Comparison of ENCODE assay signal across 15 cellular contexts in genomic region chr6:132252113-132252512, GRCh38.
DNase-seq lines count a peak whose midpoint lies in the region; TF ChIP-seq lines count a peak whose summit lies in the region.
"Had no signal": no experiment of that assay in that cellular context is flagged by ENCODE, and none has a peak within 500 bp of the region (broad histone marks: within the 10 kb centered on the region; RNA-seq: fewer than 3 reads in every experiment).

No MANE protein-coding gene starts in this region.

- H3K23ac ChIP-seq in neuronal stem cell (ENCODE audit: low read depth, low read length, poor library complexity), result no peak overlapping the region

- no peak overlapping the region for H3K4me2 ChIP-seq in neuronal stem cell (ENCODE audit: insufficient read depth, low read length, poor library complexity, severe bottlenecking)

- no peaks in the 10 kb centered on the region for H3K36me3 ChIP-seq in WERI-Rb-1
- no peaks in the 10 kb centered on the region for H3K36me3 ChIP-seq in esophagus (ENCODE audit: control insufficient read depth in 2 of 2, insufficient read depth in 2 of 2, low read length in 1 of 2)
- no peaks in the 10 kb centered on the region for H3K36me3 ChIP-seq in neuronal stem cell (replicated peaks in 1 of 2; ENCODE audit: control insufficient read depth in 2 of 2, insufficient read depth in 2 of 2, low read length in 2 of 2)

- H3K27me3 ChIP-seq in WERI-Rb-1 (ENCODE audit: insufficient read depth, low read depth, severe bottlenecking), result peaks cover 18% of the 10 kb centered on the region
- H3K27me3 ChIP-seq in esophagus (ENCODE audit: control insufficient read depth in 1 of 2, insufficient read depth in 2 of 2, low read length in 2 of 2), result no peaks in the 10 kb centered on the region
- no peaks in the 10 kb centered on the region for H3K27me3 ChIP-seq in neuronal stem cell (ENCODE audit: control insufficient read depth in 3 of 3, insufficient read depth in 3 of 3, low read depth in 1 of 3, low read length in 3 of 3)

- H3K4me3 ChIP-seq in WERI-Rb-1 (ENCODE audit: low read depth, low read length) (no peak overlapping the region), esophagus (ENCODE audit: low read depth in 1 of 2, low read length in 2 of 2) (no peak overlapping the region), neuronal stem cell (ENCODE audit: low read length in 2 of 2) (peak overlapping the region in 1 of 2 donors; percentile 62)
- H3K4me3 ChIP-seq: GM12878 had no signal

- H3K14ac ChIP-seq in neuronal stem cell (ENCODE audit: low read length), result no peak overlapping the region

- peak; percentile 11 for DNase-seq in NCI-H1105 treated with DMSO at 0.1 percent for 48 hours (lab: John Stamatoyannopoulos, UW)
- DNase-seq in NCI-H1105 (lab: John Stamatoyannopoulos, UW), result no peak
- peak; percentile 18 for DNase-seq in WERI-Rb-1
- DNase-seq in neuronal stem cell (ENCODE audit: low spot score), result no peak
- DNase-seq in pons (ENCODE audit: low spot score), result no peak
- no peak for DNase-seq in activated effector memory CD4-positive, alpha-beta T cell treated with Interleukin-2 at 50 U/mL for 16 hours
- no peak for DNase-seq in activated T-cell treated with anti-CD3 and anti-CD28 coated beads for 4 hours
- DNase-seq: DND-41, H9, KG1, NCI-H1694, NCI-H2081 treated with DMSO at 0.1 percent for 48 hours, NCI-H69 had no signal

- no peak overlapping the region for H2AFZ ChIP-seq in neuronal stem cell (ENCODE audit: low read length)

- H2BK12ac ChIP-seq in neuronal stem cell (ENCODE audit: low read length), result no peak overlapping the region

- H3K9me3 ChIP-seq in WERI-Rb-1 (ENCODE audit: severe bottlenecking) (peaks cover 8% of the 10 kb centered on the region), esophagus (ENCODE audit: control insufficient read depth in 2 of 2, insufficient read depth in 1 of 2, low read depth in 1 of 2, low read length in 1 of 2) (no peaks in the 10 kb centered on the region), neuronal stem cell (replicated peaks in 1 of 2; ENCODE audit: control insufficient read depth in 2 of 2, insufficient read depth in 1 of 2, low read depth in 1 of 2, low read length in 2 of 2) (peaks cover 4 to 15% of the 10 kb centered on the region in 2 donors)

- peak overlapping the region; percentile 32 for H3K4ac ChIP-seq in neuronal stem cell (ENCODE audit: low read length)

- no peak overlapping the region for H2AK5ac ChIP-seq in neuronal stem cell (ENCODE audit: low read depth, low read length)

- no peak overlapping the region for H4K8ac ChIP-seq in neuronal stem cell (ENCODE audit: low read depth, low read length)

- H3K18ac ChIP-seq in neuronal stem cell (ENCODE audit: low read length), result no peak overlapping the region

- H3K4me1 ChIP-seq in esophagus (ENCODE audit: control insufficient read depth in 2 of 2, insufficient read depth in 2 of 2, low read length in 1 of 2) (no peaks in the 10 kb centered on the region), neuronal stem cell (ENCODE audit: control insufficient read depth in 2 of 2, insufficient read depth in 1 of 2, low read depth in 1 of 2, low read length in 2 of 2) (no peaks in the 10 kb centered on the region)

- no peak for TF ChIP-seq CTCF in WERI-Rb-1 (IDR thresholded peaks at IDR 0.05; ENCODE audit: low read depth, low read length)

- no peak overlapping the region for H2BK5ac ChIP-seq in neuronal stem cell (ENCODE audit: low read length)

- no peaks in the 10 kb centered on the region for H3K79me1 ChIP-seq in neuronal stem cell (ENCODE audit: low read depth, low read length)

- H3K27ac ChIP-seq in WERI-Rb-1 (no peak overlapping the region), esophagus (ENCODE audit: low read depth in 2 of 2, low read length in 1 of 2) (peak overlapping the region; percentile 73 to 78), neuronal stem cell (replicated peaks; ENCODE audit: low read length) (no peak overlapping the region)

- H3K9ac ChIP-seq in neuronal stem cell (ENCODE audit: low read depth, low read length, poor library complexity), result no peak overlapping the region

- no peak overlapping the region for H2BK120ac ChIP-seq in neuronal stem cell (ENCODE audit: low read depth, low read length)

- no peak overlapping the region for H2BK15ac ChIP-seq in neuronal stem cell (ENCODE audit: low read length)

- no peak overlapping the region for H4K91ac ChIP-seq in neuronal stem cell (ENCODE audit: low read depth, low read length, poor library complexity)

- WGBS in esophagus, 2 donors, result 59 to 90% methylated on average over 4 of the region's 4 CpGs
- no CpG with 5 or more reads among the region's 4 CpGs for WGBS in neuronal stem cell (ENCODE audit: extremely low coverage in 2 of 2, insufficient read length in 2 of 2, insufficient replicate concordance in 1 of 2), 2 donors

Comparison
In these comparisons a context has a peak if more than half of its experiments do, and no peak if none do; other contexts are left out.
1. DNase-seq: peak in NCI-H1105 treated with DMSO at 0.1 percent for 48 hours (single experiment) and WERI-Rb-1 (single experiment); none in NCI-H1105 (single experiment), neuronal stem cell (single experiment), pons (single experiment), activated effector memory CD4-positive, alpha-beta T cell treated with Interleukin-2 at 50 U/mL for 16 hours (single experiment) and activated T-cell treated with anti-CD3 and anti-CD28 coated beads for 4 hours (single experiment).
2. H3K27ac ChIP-seq: peak in esophagus (2 of 2); none in WERI-Rb-1 (single experiment) and neuronal stem cell (single experiment).